ENCODE assay signal across 7 cellular contexts in the genomic region with DNA sequence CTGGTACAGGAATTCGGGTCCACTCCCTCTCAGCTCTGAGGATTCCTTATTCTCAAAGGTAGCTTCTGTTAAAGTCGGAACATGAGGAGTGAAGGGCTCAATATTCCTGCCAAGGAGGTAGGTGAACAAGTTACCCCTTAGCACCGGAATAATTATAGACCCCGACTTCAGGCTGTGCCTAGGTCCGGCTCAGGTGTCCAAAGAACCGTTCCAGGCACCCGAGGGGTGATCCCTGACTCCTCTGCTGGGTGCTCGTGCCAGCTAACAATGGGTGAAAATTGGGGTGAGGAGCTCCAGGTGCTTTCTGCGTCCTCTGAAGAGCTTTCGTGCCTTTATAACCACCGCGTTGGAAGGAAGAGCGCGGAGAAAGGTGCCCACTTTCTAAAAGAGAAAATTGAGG. TPM values are rescaled to one million over a fixed set of nuclear protein-coding genes. Genes with fewer than 3 reads are reported as not detected.
DNase-seq lines count a peak whose midpoint lies in the region; ATAC-seq and TF ChIP-seq lines count a peak whose summit lies in the region.

No MANE protein-coding gene starts in this region.

- H3K4me1 Mint-ChIP-seq in T-helper 17 cell = peaks cover 21% of the 10 kb centered on the region

- peaks cover 32% of the 10 kb centered on the region for H3K36me3 ChIP-seq in HAP-1 (replicated peaks)
- peaks cover 0 to 31% of the 10 kb centered on the region in 2 donors for H3K36me3 ChIP-seq in gastroesophageal sphincter
- peaks cover 13 to 20% (median 18%) of the 10 kb centered on the region in 3 donors for H3K36me3 ChIP-seq in skeletal muscle tissue (ENCODE audit: control insufficient read depth in 3 of 3, insufficient read depth in 3 of 3, low read length in 3 of 3)

- TF ChIP-seq POLR2A in gastroesophageal sphincter (IDR thresholded peaks at IDR 0.05) = no peak

- peak overlapping the region; percentile 99 for H3K27ac Mint-ChIP-seq in T-helper 17 cell

- WGBS in gastroesophageal sphincter (ENCODE audit: low coverage in 1 of 2), 2 donors = 0 to 4% methylated on average over 2 to 9 of the region's 14 CpGs

- H3K9me3 ChIP-seq in HAP-1 (no peaks in the 10 kb centered on the region), T-helper 17 cell (ENCODE audit: control insufficient read depth, low read length, poor library complexity, severe bottlenecking) (no peaks in the 10 kb centered on the region), gastroesophageal sphincter (no peaks in the 10 kb centered on the region), skeletal muscle tissue (ENCODE audit: control insufficient read depth in 3 of 3, low read length in 3 of 3) (no peaks in the 10 kb centered on the region)

- in situ Hi-C loops in HAP-1 (cut with MboI; ENCODE audit: low sequenced_read_pairs) = no loop called here
- in situ Hi-C loops in GM13976 (cut with MboI; ENCODE audit: low sequenced_read_pairs, unreplicated experiment) = no loop called here

- H3K9ac ChIP-seq in skeletal muscle tissue (ENCODE audit: low read depth in 1 of 3, low read length in 3 of 3) = peak overlapping the region; percentile 92 to 100 (median 98)

- H3K27me3 Mint-ChIP-seq in T-helper 17 cell = no peaks in the 10 kb centered on the region

- no peaks in the 10 kb centered on the region for H3K27me3 ChIP-seq in HAP-1 (ENCODE audit: low read depth)
- H3K27me3 ChIP-seq in gastroesophageal sphincter = no peaks in the 10 kb centered on the region
- no peaks in the 10 kb centered on the region for H3K27me3 ChIP-seq in skeletal muscle tissue (ENCODE audit: control insufficient read depth in 3 of 3, insufficient read depth in 3 of 3, low read length in 3 of 3)

- peak overlapping the region; percentile 80 to 99 (median 98) for H3K27ac ChIP-seq in gastroesophageal sphincter
- peak overlapping the region; percentile 96 for H3K27ac ChIP-seq in skeletal muscle tissue (ENCODE audit: low read depth, low read length)

- H3K4me3 ChIP-seq in HAP-1 (peak overlapping the region; percentile 85), gastroesophageal sphincter (peak overlapping the region; percentile 55 to 76), skeletal muscle tissue (ENCODE audit: low read length in 3 of 3) (peak overlapping the region; percentile 92 to 99 (median 98))

- no peak for TF ChIP-seq EP300 in gastroesophageal sphincter (IDR thresholded peaks at IDR 0.05)

- ATAC-seq in T-helper 17 cell (no peak), gastroesophageal sphincter (no peak)

- no peaks in the 10 kb centered on the region for H3K36me3 Mint-ChIP-seq in T-helper 17 cell (ENCODE audit: low read depth)

- TF ChIP-seq CTCF in gastroesophageal sphincter (IDR thresholded peaks at IDR 0.05) (no peak), GM13976 (IDR thresholded peaks at IDR 0.05; ENCODE audit: borderline replicate concordance, control extremely low read depth, extremely low read depth, insufficient read depth, missing control alignments) (no peak)

- H3K4me1 ChIP-seq in HAP-1 (peaks cover 10% of the 10 kb centered on the region), gastroesophageal sphincter (peaks cover 0 to 50% (median 9%) of the 10 kb centered on the region in 3 donors), skeletal muscle tissue (ENCODE audit: control insufficient read depth in 3 of 3, insufficient read depth in 3 of 3, low read length in 3 of 3) (peaks cover 19 to 30% (median 26%) of the 10 kb centered on the region in 3 donors)

- peak overlapping the region; percentile 97 for H3K4me3 Mint-ChIP-seq in T-helper 17 cell

- DNase-seq in HAP-1 (ENCODE audit: low spot score in 2 of 2) (no peak), T-helper 17 cell (no peak), activated gamma-delta T cell (lab: John Stamatoyannopoulos, UW) (no peak), NCI-H2107 (lab: John Stamatoyannopoulos, UW) (no peak), GM13976 (ENCODE audit: low spot score) (no peak)

RNA-seq across cellular contexts. Expression of gene CYB561A3, which starts 0.4 kb away (rescaled TPM):
- 10 to 100 TPM; 32.4 to 35.6 TPM for total RNA-seq in T-helper 17 cell
- 10 to 100 TPM; 23.3 to 44.0 (median 33.4) TPM for total RNA-seq in gastroesophageal sphincter
- total RNA-seq in skeletal muscle tissue = 9.9 TPM

RNA-seq across cellular contexts. Expression of gene TMEM138, which starts 0.9 kb away (rescaled TPM):
- total RNA-seq in T-helper 17 cell = 10 to 100 TPM; 46.1 to 48.9 TPM
- total RNA-seq in gastroesophageal sphincter = 10 to 100 TPM; 18.3 to 37.0 (median 21.7) TPM
- total RNA-seq in skeletal muscle tissue = 18.8 TPM

RNA-seq across cellular contexts. Expression of gene TKFC, which starts 28.2 kb away (rescaled TPM):
- total RNA-seq in T-helper 17 cell = 10 to 100 TPM; 39.6 to 41.9 TPM
- 10 to 100 TPM in 3 of 4 donors, 1 to 10 TPM in 1; 9.4 to 15.1 (median 13.4) TPM for total RNA-seq in gastroesophageal sphincter
- total RNA-seq in skeletal muscle tissue = 6.8 TPM

RNA-seq across cellular contexts. Expression of gene DDB1, which starts 28.3 kb away (rescaled TPM):
- total RNA-seq in T-helper 17 cell = 100 to 1,000 TPM; 147 to 184 TPM
- total RNA-seq in gastroesophageal sphincter = 100 to 1,000 TPM; 139 to 159 (median 140) TPM
- 215 TPM for total RNA-seq in skeletal muscle tissue

RNA-seq across cellular contexts. Expression of gene TMEM216, which starts 31.1 kb away (rescaled TPM):
- 1 to 10 TPM; 5.1 to 5.9 TPM for total RNA-seq in T-helper 17 cell
- total RNA-seq in gastroesophageal sphincter = 1 to 10 TPM; 8.9 to 9.4 (median 9.0) TPM
- 6.8 TPM for total RNA-seq in skeletal muscle tissue
